ENCODE assay signal across 22 cellular contexts in genomic region chr3:126149960-126150515, GRCh38. TPM values are rescaled to one million over a fixed set of nuclear protein-coding genes. Genes with fewer than 3 reads are reported as not detected.
DNase-seq lines count a peak whose midpoint lies in the region; ATAC-seq and TF ChIP-seq lines count a peak whose summit lies in the region.
"Had no signal": no experiment of that assay in that cellular context is flagged by ENCODE, and none has a peak within 500 bp of the region (broad histone marks: within the 10 kb centered on the region; RNA-seq: fewer than 3 reads in every experiment).

No MANE protein-coding gene starts in this region.

- H3K27ac ChIP-seq in heart right ventricle (no peak overlapping the region), esophagus muscularis mucosa (replicated peaks in 1 of 4) (no peak overlapping the region), neuronal stem cell (replicated peaks; ENCODE audit: low read length) (no peak overlapping the region), uterus (no peak overlapping the region), mesendoderm (ENCODE audit: low read depth, low read length) (no peak overlapping the region)

- intact Hi-C loops in heart right ventricle (cut with DNase I), result no loop called here
- intact Hi-C loops in left ventricle myocardium superior (cut with micrococcal nuclease), result no loop called here
- intact Hi-C loops in esophagus muscularis mucosa (cut with DNase I), result no loop called here
- intact Hi-C loops in uterus (cut with DNase I; ENCODE audit: low total_unique reads), result no loop called here

- H4K91ac ChIP-seq in neuronal stem cell (ENCODE audit: low read depth, low read length, poor library complexity), result no peak overlapping the region

- H3K4ac ChIP-seq in neuronal stem cell (ENCODE audit: low read length) (no peak overlapping the region), mesendoderm (ENCODE audit: low read depth, low read length) (no peak overlapping the region)

- H3K9me3 ChIP-seq in heart right ventricle (no peaks in the 10 kb centered on the region), esophagus muscularis mucosa (no peaks in the 10 kb centered on the region), neuronal stem cell (replicated peaks in 1 of 2; ENCODE audit: control insufficient read depth in 2 of 2, insufficient read depth in 1 of 2, low read depth in 1 of 2, low read length in 2 of 2) (no peaks in the 10 kb centered on the region), uterus (no peaks in the 10 kb centered on the region)

- H2AK5ac ChIP-seq in neuronal stem cell (ENCODE audit: low read depth, low read length), result no peak overlapping the region
- no peak overlapping the region for H2AK5ac ChIP-seq in mesendoderm (ENCODE audit: low read length)

- H4K5ac ChIP-seq in mesendoderm (ENCODE audit: low read length), result no peak overlapping the region

- H3K27me3 ChIP-seq in heart right ventricle (no peaks in the 10 kb centered on the region), esophagus muscularis mucosa (no peaks in the 10 kb centered on the region), neuronal stem cell (ENCODE audit: control insufficient read depth in 3 of 3, insufficient read depth in 3 of 3, low read depth in 1 of 3, low read length in 3 of 3) (peaks cover 0 to 8% (median 0%) of the 10 kb centered on the region in 3 experiments), uterus (no peaks in the 10 kb centered on the region), mesendoderm (ENCODE audit: insufficient read depth, low read length, poor library complexity) (no peaks in the 10 kb centered on the region)

- H3K14ac ChIP-seq in neuronal stem cell (ENCODE audit: low read length), result no peak overlapping the region

- H3K18ac ChIP-seq in neuronal stem cell (ENCODE audit: low read length) (peak overlapping the region; percentile 54), mesendoderm (ENCODE audit: low read length) (no peak overlapping the region)

- TF ChIP-seq POLR2A in esophagus muscularis mucosa (IDR thresholded peaks at IDR 0.05; ENCODE audit: low read depth) (no peak), uterus (IDR thresholded peaks at IDR 0.05) (no peak)

- no peaks in the 10 kb centered on the region for H3K79me2 ChIP-seq in mesendoderm (ENCODE audit: control insufficient read depth, insufficient read depth, low read length)

- ATAC-seq in heart right ventricle (no peak), left ventricle myocardium superior (no peak)
- ATAC-seq: GM12878 had no signal

- H3K79me1 ChIP-seq in neuronal stem cell (ENCODE audit: low read depth, low read length), result no peaks in the 10 kb centered on the region
- H3K79me1 ChIP-seq in mesendoderm (ENCODE audit: low read length), result no peaks in the 10 kb centered on the region

- no peak overlapping the region for H3K4me2 ChIP-seq in neuronal stem cell (ENCODE audit: insufficient read depth, low read length, poor library complexity, severe bottlenecking)
- H3K4me2 ChIP-seq in mesendoderm (ENCODE audit: low read length), result no peak overlapping the region
- H3K4me2 ChIP-seq: GM23338 had no signal

- H2BK120ac ChIP-seq in neuronal stem cell (ENCODE audit: low read depth, low read length), result no peak overlapping the region
- H2BK120ac ChIP-seq in mesendoderm (ENCODE audit: low read depth, low read length), result no peak overlapping the region

- no peak overlapping the region for H3K23ac ChIP-seq in neuronal stem cell (ENCODE audit: low read depth, low read length, poor library complexity)
- no peak overlapping the region for H3K23ac ChIP-seq in mesendoderm (ENCODE audit: low read length)

- H3K56ac ChIP-seq in mesendoderm (ENCODE audit: low read length), result no peak overlapping the region

- no peak for TF ChIP-seq EP300 in esophagus muscularis mucosa (IDR thresholded peaks at IDR 0.05)

- 91 to 94% methylated on average over 7 of the region's 7 CpGs for WGBS in heart right ventricle, 2 donors
- WGBS in esophagus muscularis mucosa, result 93% methylated on average over 7 of the region's 7 CpGs
- WGBS in neuronal stem cell (ENCODE audit: extremely low coverage in 2 of 2, insufficient read length in 2 of 2, insufficient replicate concordance in 1 of 2), 2 donors, result no CpG with 5 or more reads among the region's 7 CpGs
- no CpG with 5 or more reads among the region's 7 CpGs for WGBS in mesendoderm (ENCODE audit: extremely low coverage, insufficient coverage, low lambda C conversion rate)

- H4K8ac ChIP-seq in neuronal stem cell (ENCODE audit: low read depth, low read length), result no peak overlapping the region
- no peak overlapping the region for H4K8ac ChIP-seq in mesendoderm (ENCODE audit: low read depth, low read length)

- peak; percentile 1 to 3 for DNase-seq in heart right ventricle
- DNase-seq in left ventricle myocardium superior, result no peak
- DNase-seq in esophagus muscularis mucosa (ENCODE audit: extremely low spot score), result peak; percentile 90
- DNase-seq in neuronal stem cell (ENCODE audit: low spot score), result no peak
- DNase-seq in uterus, result peak; percentile 3 to 8
- no peak for DNase-seq in DMS79 treated with DMSO at 0.1 percent for 48 hours (lab: John Stamatoyannopoulos, UW)
- no peak for DNase-seq in mesendoderm
- no peak for DNase-seq in AG08396 (ENCODE audit: low spot score)
- DNase-seq: Calu3; CD4-positive, alpha-beta memory T cell; DND-41; MV-4-11; NCI-H1436; NCI-H2029; NCI-H2171; NCI-H446 treated with DMSO at 0.1 percent for 48 hours; NK-92 treated with Interleukin-12 subunit alpha and Interleukin-12 subunit beta, amount 100 ng/mL, for 24 hours; SIG-M5 had no signal

- H3K4me3 ChIP-seq in heart right ventricle, result no peak overlapping the region
- no peak overlapping the region for H3K4me3 ChIP-seq in esophagus muscularis mucosa
- no peak overlapping the region for H3K4me3 ChIP-seq in neuronal stem cell (ENCODE audit: low read length in 2 of 2)
- no peak overlapping the region for H3K4me3 ChIP-seq in uterus
- no peak overlapping the region for H3K4me3 ChIP-seq in mesendoderm (ENCODE audit: low read length)
- H3K4me3 ChIP-seq: GM12878, GM23338 had no signal

- H3K4me1 ChIP-seq in heart right ventricle, result no peaks in the 10 kb centered on the region
- H3K4me1 ChIP-seq in esophagus muscularis mucosa, result no peaks in the 10 kb centered on the region
- no peaks in the 10 kb centered on the region for H3K4me1 ChIP-seq in neuronal stem cell (ENCODE audit: control insufficient read depth in 2 of 2, insufficient read depth in 1 of 2, low read depth in 1 of 2, low read length in 2 of 2)
- H3K4me1 ChIP-seq in uterus, result no peaks in the 10 kb centered on the region
- H3K4me1 ChIP-seq in mesendoderm (ENCODE audit: control insufficient read depth, low read depth, low read length), result no peaks in the 10 kb centered on the region

- H2BK5ac ChIP-seq in neuronal stem cell (ENCODE audit: low read length) (no peak overlapping the region), mesendoderm (ENCODE audit: low read length) (no peak overlapping the region)

- H3K36me3 ChIP-seq in heart right ventricle (peaks cover 0 to 7% (median 0%) of the 10 kb centered on the region in 9 donors), esophagus muscularis mucosa (peaks cover 0 to 36% (median 17%) of the 10 kb centered on the region in 4 donors), neuronal stem cell (replicated peaks in 1 of 2; ENCODE audit: control insufficient read depth in 2 of 2, insufficient read depth in 2 of 2, low read length in 2 of 2) (no peaks in the 10 kb centered on the region), uterus (no peaks in the 10 kb centered on the region), mesendoderm (ENCODE audit: control insufficient read depth, insufficient read depth, low read length) (no peaks in the 10 kb centered on the region)

- no peak overlapping the region for H2AFZ ChIP-seq in neuronal stem cell (ENCODE audit: low read length)
- H2AFZ ChIP-seq: GM23338 had no signal

- H3K9ac ChIP-seq in neuronal stem cell (ENCODE audit: low read depth, low read length, poor library complexity) (no peak overlapping the region), mesendoderm (ENCODE audit: low read length) (no peak overlapping the region)

- no peak for TF ChIP-seq CTCF in heart right ventricle (IDR thresholded peaks at IDR 0.05)
- TF ChIP-seq CTCF in esophagus muscularis mucosa (IDR thresholded peaks at IDR 0.05), result no peak
- no peak for TF ChIP-seq CTCF in uterus (IDR thresholded peaks at IDR 0.05)

- H2BK15ac ChIP-seq in neuronal stem cell (ENCODE audit: low read length), result no peak overlapping the region
- H2BK15ac ChIP-seq in mesendoderm (replicated peaks; ENCODE audit: low read depth), result no peak overlapping the region

- H2BK12ac ChIP-seq in neuronal stem cell (ENCODE audit: low read length), result no peak overlapping the region

RNA-seq across cellular contexts. Expression of gene ALDH1L1, which starts 30.3 kb away (rescaled TPM):
- total RNA-seq in heart right ventricle (10 to 100 TPM; 25.5 to 45.9 (median 32.1) TPM), left ventricle myocardium superior (16.6 TPM), esophagus muscularis mucosa (10 to 100 TPM; 19.2 to 39.9 (median 25.9) TPM), uterus (10 to 100 TPM in 2 of 4 donors, 1 to 10 TPM in 2; 2.1 to 27.3 (median 8.4) TPM)
- 10 to 100 TPM; 14.9 to 27.0 TPM for polyA plus RNA-seq in heart right ventricle
- 0.57 TPM for polyA plus RNA-seq in neuronal stem cell (2013, experiment 1 of 2)
- polyA plus RNA-seq in neuronal stem cell (2013, experiment 2 of 2), result 0.60 TPM
- polyA plus RNA-seq in mesendoderm (2013, experiment 1 of 2), result 0.31 TPM
- 0.31 TPM for polyA plus RNA-seq in mesendoderm (2013, experiment 2 of 2)
- total RNA-seq: CD4-positive, alpha-beta memory T cell; OCI-LY7; RPMI7951 had no signal
- polyA plus RNA-seq: CD4-positive, alpha-beta memory T cell had no signal

Comparison
In these comparisons a context has a peak if more than half of its experiments do, and no peak if none do; other contexts are left out.
1. DNase-seq: peak in heart right ventricle (2 of 2), esophagus muscularis mucosa (single experiment) and uterus (2 of 2); none in left ventricle myocardium superior (single experiment), neuronal stem cell (single experiment), DMS79 treated with DMSO at 0.1 percent for 48 hours (single experiment), mesendoderm (single experiment) and AG08396 (single experiment).